In genomic region chr12:92400006-92400405, GRCh38 we compare ENCODE assay signal across 10 cellular contexts.
DNase-seq lines count a peak whose midpoint lies in the region; ATAC-seq and TF ChIP-seq lines count a peak whose summit lies in the region.
"Had no signal": no experiment of that assay in that cellular context is flagged by ENCODE, and none has a peak within 500 bp of the region (broad histone marks: within the 10 kb centered on the region; RNA-seq: fewer than 3 reads in every experiment).

No MANE protein-coding gene starts in this region.

- peak; percentile 20 for TF ChIP-seq POLR2A in GM18505 (IDR thresholded peaks at IDR 0.05; ENCODE audit: borderline replicate concordance, extremely low read depth, insufficient read depth, insufficient read length)

- TF ChIP-seq CTCF in HFFc6 (IDR thresholded peaks at IDR 0.05), result no peak
- no peak for TF ChIP-seq CTCF in PC-3 (conservative IDR thresholded peaks at IDR 0.05; ENCODE audit: low read depth, low read length)

- H3K9me2 ChIP-seq in PC-3 (replicated peaks; ENCODE audit: low read length), result no peaks in the 10 kb centered on the region

- H3K27me3 Mint-ChIP-seq in T-cell (no peaks in the 10 kb centered on the region), HFFc6 (ENCODE audit: insufficient read depth) (peaks cover 3% of the 10 kb centered on the region; the same call in 1 of the 2 replicates)
- H3K27me3 Mint-ChIP-seq in natural killer cell treated with Interleukin-12 subunit alpha and Interleukin-12 subunit beta and Interleukin-15 and Interleukin-18, amount 100 ng/mL, for 72 hours, result no peaks in the 10 kb centered on the region

- no peaks in the 10 kb centered on the region for H3K9me3 ChIP-seq in PC-3 (ENCODE audit: low read length)

- H3K4me1 Mint-ChIP-seq in T-cell (peaks cover 100% of the 10 kb centered on the region in 3 donors), HFFc6 (ENCODE audit: low read depth) (peaks cover 18% of the 10 kb centered on the region)
- H3K4me1 Mint-ChIP-seq in natural killer cell treated with Interleukin-12 subunit alpha and Interleukin-12 subunit beta and Interleukin-15 and Interleukin-18, amount 100 ng/mL, for 72 hours (ENCODE audit: low read depth in 2 of 2), result peaks cover 76 to 82% of the 10 kb centered on the region in 2 donors

- H3F3A ChIP-seq in PC-3 (ENCODE audit: low read length, unreplicated experiment), result no peaks in the 10 kb centered on the region

- H3K9ac ChIP-seq in PC-3 (ENCODE audit: low read length), result no peak overlapping the region

- no peak overlapping the region for H3K27ac ChIP-seq in PC-3 (ENCODE audit: low read length)

- H3K4me3 Mint-ChIP-seq in T-cell (peak overlapping the region in 2 of 3 donors; percentile 0 to 60), HFFc6 (no peak overlapping the region)
- H3K4me3 Mint-ChIP-seq in natural killer cell treated with Interleukin-12 subunit alpha and Interleukin-12 subunit beta and Interleukin-15 and Interleukin-18, amount 100 ng/mL, for 72 hours, result peak overlapping the region; percentile 50

- no peaks in the 10 kb centered on the region for H3K36me3 Mint-ChIP-seq in T-cell
- peaks cover 8% of the 10 kb centered on the region for H3K36me3 Mint-ChIP-seq in natural killer cell treated with Interleukin-12 subunit alpha and Interleukin-12 subunit beta and Interleukin-15 and Interleukin-18, amount 100 ng/mL, for 72 hours
- H3K36me3 Mint-ChIP-seq in HFFc6 (ENCODE audit: low read depth), result no peaks in the 10 kb centered on the region

- no peak overlapping the region for H3K4me2 ChIP-seq in PC-3 (ENCODE audit: low read length)

- no peaks in the 10 kb centered on the region for H3K79me2 ChIP-seq in PC-3 (ENCODE audit: low read length)

- CTCF ChIA-PET in T-cell (lab: Charles Lee), result interaction anchor here in 1 of 2 donors (1.8 kb wide), 1 partner anchor 8 kb away, joined by 7 read pairs; no protein-coding TSS in a partner anchor
- CTCF ChIA-PET in PC-3 (lab: Charles Lee), result no interaction called here

- H3K36me3 ChIP-seq in PC-3 (ENCODE audit: low read depth, low read length), result no peaks in the 10 kb centered on the region

- POLR2A ChIA-PET in T-cell (lab: Charles Lee), result interaction anchor here in 1 of 2 donors (0.6 kb wide), 1 partner anchor 31 kb away, joined by 4 read pairs; no protein-coding TSS in a partner anchor
- POLR2A ChIA-PET in PC-3 (lab: Charles Lee; ENCODE audit: unreplicated experiment), result no interaction called here

- intact Hi-C loops in PC-3 (cut with micrococcal nuclease), result no loop called here

- no peak overlapping the region for H2AFZ ChIP-seq in PC-3 (ENCODE audit: low read length)

- no peaks in the 10 kb centered on the region for H4K20me1 ChIP-seq in PC-3 (ENCODE audit: low read length)

- ATAC-seq in GM18505 (IDR thresholded peaks at IDR 0.05; ENCODE audit: unreplicated experiment) (no peak), GM21825 (IDR thresholded peaks at IDR 0.05; ENCODE audit: unreplicated experiment) (peak; percentile 27), T-cell (replicated peaks in 1 of 4) (peak in 1 of 4 experiments; percentile 10), GM21576 (IDR thresholded peaks at IDR 0.05; ENCODE audit: unreplicated experiment) (no peak), PC-3 (no peak)
- ATAC-seq in natural killer cell treated with Interleukin-12 subunit alpha and Interleukin-12 subunit beta and Interleukin-15 and Interleukin-18, amount 100 ng/mL, for 72 hours, result no peak
- ATAC-seq: Right ventricle myocardium inferior, sciatic nerve had no signal

- peaks cover 0 to 9% (median 4%) of the 10 kb centered on the region in 3 donors for H3K9me3 Mint-ChIP-seq in T-cell
- H3K9me3 Mint-ChIP-seq in natural killer cell treated with Interleukin-12 subunit alpha and Interleukin-12 subunit beta and Interleukin-15 and Interleukin-18, amount 100 ng/mL, for 72 hours, result peaks cover 2% of the 10 kb centered on the region
- H3K9me3 Mint-ChIP-seq in HFFc6, result no peaks in the 10 kb centered on the region

- DNase-seq in T-cell, result peak in 2 of 34 experiments; percentile 6 to 21
- no peak for DNase-seq in natural killer cell treated with Interleukin-12 subunit alpha and Interleukin-12 subunit beta and Interleukin-15 and Interleukin-18, amount 100 ng/mL, for 72 hours (ENCODE audit: low spot score)
- DNase-seq in HFFc6, result no peak
- no peak for DNase-seq in PC-3
- DNase-seq in NOMO-1 (lab: John Stamatoyannopoulos, UW; ENCODE audit: unreplicated experiment in 2 of 2), result no peak

- H3K27me3 ChIP-seq in PC-3 (ENCODE audit: low read length), result no peaks in the 10 kb centered on the region

- H3K4me1 ChIP-seq in PC-3 (ENCODE audit: insufficient read depth, low read length), result peaks cover 14% of the 10 kb centered on the region

- no peak overlapping the region for H3K4me3 ChIP-seq in PC-3 (ENCODE audit: low read length)

- H3K27ac Mint-ChIP-seq in T-cell (peak overlapping the region; percentile 95 to 96), HFFc6 (no peak overlapping the region)
- peak overlapping the region; percentile 84 to 97 for H3K27ac Mint-ChIP-seq in natural killer cell treated with Interleukin-12 subunit alpha and Interleukin-12 subunit beta and Interleukin-15 and Interleukin-18, amount 100 ng/mL, for 72 hours

- no TSS peak for BruUV-seq in PC-3 (replicated peaks; lab: Mats Ljungman, UMichigan)
